8 cellular contexts compared by ENCODE assay signal in the genomic region with DNA sequence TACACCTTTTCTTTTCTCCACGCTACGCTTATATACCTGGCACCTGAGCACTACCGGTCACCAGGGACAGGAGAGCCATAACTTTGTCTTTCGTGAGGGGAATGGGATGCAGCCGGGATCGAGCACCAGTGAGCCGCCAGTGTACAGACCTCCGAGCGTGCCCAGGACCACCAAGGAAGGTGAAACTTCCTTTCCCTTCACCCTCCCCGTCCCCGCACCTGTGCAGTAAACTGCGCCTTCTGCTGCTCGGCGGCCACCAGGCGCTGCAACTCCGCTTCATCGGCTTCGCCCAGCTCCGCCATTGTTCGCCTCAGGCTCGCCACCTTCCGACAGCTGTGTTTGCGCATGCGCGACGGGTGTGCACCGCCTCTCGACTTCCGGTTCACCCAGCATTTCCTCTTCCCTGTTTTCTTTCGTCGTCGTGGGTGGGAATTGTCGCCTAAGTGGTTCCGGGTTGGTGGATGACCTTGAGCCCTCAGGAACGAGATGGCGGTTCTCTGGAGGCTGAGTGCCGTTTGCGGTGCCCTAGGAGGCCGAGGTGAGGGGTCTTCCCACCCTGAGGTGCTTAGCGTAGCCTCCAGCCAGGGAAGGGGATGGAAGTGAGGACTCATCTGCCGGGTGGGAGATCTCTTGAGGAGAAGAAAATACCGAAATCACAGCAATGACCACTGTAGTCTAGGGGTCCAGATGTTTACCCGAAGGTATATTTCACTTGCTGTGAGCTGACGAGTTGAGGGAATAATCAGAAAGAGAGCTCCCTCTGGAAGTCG. TPM values are rescaled to one million over a fixed set of nuclear protein-coding genes. Genes with fewer than 3 reads are reported as not detected.
A peak's percentile ranks its signal among the peaks of the same experiment; 100 is the strongest.
DNase-seq lines count a peak whose midpoint lies in the region; ATAC-seq and TF ChIP-seq lines count a peak whose summit lies in the region.

A gene (plus strand): TSS at position 452 of the 770 bp plus-strand sequence. CDS start 35 bp downstream, at position 487.
A gene with protein sequence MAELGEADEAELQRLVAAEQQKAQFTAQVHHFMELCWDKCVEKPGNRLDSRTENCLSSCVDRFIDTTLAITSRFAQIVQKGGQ (minus strand): TSS at position 335 of the 770 bp plus-strand sequence. CDS start 33 bp downstream, at position 302.

- no peak; the same call in 1 of the 2 replicates for TF ChIP-seq CTCF in C4-2B (conservative IDR thresholded peaks at IDR 0.05)

- peak within 1 kb of the TSS; percentile 97 for H3K27ac ChIP-seq in C4-2B

- ATAC-seq in GM19351 (IDR thresholded peaks at IDR 0.05; ENCODE audit: unreplicated experiment), result peak; percentile 93
- ATAC-seq in HG03521 (IDR thresholded peaks at IDR 0.05; ENCODE audit: unreplicated experiment), result peak; percentile 93
- ATAC-seq in left lobe of liver, result peak; percentile 96

- DNase-seq in NCI-H748 (lab: John Stamatoyannopoulos, UW; ENCODE audit: unreplicated experiment) (peak; percentile 94), dedifferentiated amniotic fluid mesenchymal stem cell (ENCODE audit: extremely low spot score) (peak; percentile 99), left lobe of liver (ENCODE audit: low spot score) (peak; percentile 97)
- peak; percentile 94 for DNase-seq in activated CD4-positive, alpha-beta T cell treated with anti-CD3 and anti-CD28 coated beads, Interleukin-2, amount 50 U/mL, for 1 hour
- DNase-seq in stimulated activated CD4-positive, alpha-beta T cell treated with anti-CD3 and anti-CD28 coated beads, Interleukin-2, amount 100 ng/mL, for 4 hours (ENCODE audit: low read depth), result peak; percentile 93

RNA-seq across cellular contexts. Expression of the first gene that starts in this region (rescaled TPM):
- 168 TPM for total RNA-seq in left lobe of liver

RNA-seq across cellular contexts. Expression of the second gene that starts in this region (rescaled TPM):
- 34.5 TPM for total RNA-seq in left lobe of liver

Comparison
In these comparisons a context has a peak if more than half of its experiments do, and no peak if none do; other contexts are left out.
1. Peak in every context shown above with its lines: DNase-seq, ATAC-seq and H3K27ac ChIP-seq.